In the genomic region with DNA sequence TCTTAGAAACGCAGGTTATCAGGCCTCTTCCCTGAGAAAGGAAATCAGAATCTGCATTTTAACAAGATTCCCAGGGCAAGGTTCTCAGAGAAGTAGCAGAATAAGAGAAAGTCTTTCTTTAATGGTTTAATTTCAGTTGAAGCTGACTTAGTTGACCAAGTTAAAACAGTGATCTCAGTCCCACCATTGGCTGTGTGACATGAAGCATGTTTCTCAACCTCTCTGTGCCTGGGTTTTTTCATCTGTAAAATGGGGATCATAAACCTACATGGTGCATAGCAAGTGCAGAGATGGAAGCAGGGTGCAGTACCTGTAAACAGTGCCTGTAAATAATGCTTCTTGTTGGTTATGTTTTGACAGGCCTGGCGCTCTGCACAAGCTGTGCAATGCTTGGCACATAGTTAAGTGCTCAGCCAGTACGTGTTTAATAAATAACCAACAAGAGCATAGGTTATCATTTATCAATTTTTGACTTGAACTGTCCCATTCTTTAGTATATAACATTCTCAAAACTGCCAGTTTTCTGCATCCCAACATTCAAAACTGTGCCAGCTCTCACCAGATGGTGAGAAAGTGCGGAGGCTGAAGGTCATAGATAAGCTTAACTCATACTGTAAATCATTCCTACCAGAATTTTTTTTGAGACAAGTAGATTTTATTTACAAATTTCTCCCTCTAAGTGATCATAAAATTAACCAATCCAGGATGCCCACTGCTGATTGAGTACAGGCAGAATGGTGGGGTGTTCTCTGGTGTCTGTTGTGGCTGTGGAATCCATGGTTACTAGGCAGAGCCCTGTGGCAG, we compare ENCODE assay signal across 25 cellular contexts.
"Had no signal": no experiment of that assay in that cellular context is flagged by ENCODE, and none has a peak within 500 bp of the region (broad histone marks: within the 10 kb centered on the region; RNA-seq: fewer than 3 reads in every experiment).

No MANE protein-coding gene starts in this region.

- H3K4me3 Mint-ChIP-seq: endodermal cell; memory B cell; mesothelial cell of epicardium; natural killer cell treated with Interleukin-12 subunit alpha and Interleukin-12 subunit beta and Interleukin-15 and Interleukin-18, amount 100 ng/mL, for 72 hours; neural progenitor cell; stimulated activated memory B cell treated with anti-CD40 and anti-IgM and Interleukin-4, amounts not matched to agents 10 μg/mL and 1 μg/mL and 100 μg/mL, for 72 hours; stimulated activated naive CD8-positive, alpha-beta T cell treated with anti-CD3 and anti-CD28 coated beads, Interleukin-15, Interleukin-2, amounts not matched to agents 100 ng/mL and 50 ng/mL, for 24 hours had no signal

- H3K4me3 ChIP-seq: coronary artery, heart left ventricle, left lung, lower lobe of right lung, neural progenitor cell, ovary, tibial nerve, upper lobe of right lung, vagina had no signal

- H3K4me1 Mint-ChIP-seq: endodermal cell, mesothelial cell of epicardium, neural progenitor cell had no signal

- H3K9ac ChIP-seq: neural progenitor cell had no signal

- H3K9me3 ChIP-seq: heart left ventricle, left lung, lower lobe of right lung, ovary, tibial nerve, upper lobe of right lung, vagina had no signal

- H3K4me1 ChIP-seq: lower lobe of right lung, neural progenitor cell, upper lobe of right lung had no signal

- FAIRE-seq: frontal cortex, islet of Langerhans had no signal

- H2AFZ ChIP-seq: neural progenitor cell had no signal

- H3K36me3 ChIP-seq: lower lobe of right lung, neural progenitor cell, ovary, upper lobe of right lung, vagina had no signal

- H3K27ac ChIP-seq: coronary artery, heart left ventricle, left lung, lower lobe of right lung, neural progenitor cell, ovary, tibial nerve, upper lobe of right lung, vagina had no signal

- H3K27ac Mint-ChIP-seq: endodermal cell; memory B cell; mesothelial cell of epicardium; natural killer cell treated with Interleukin-12 subunit alpha and Interleukin-12 subunit beta and Interleukin-15 and Interleukin-18, amount 100 ng/mL, for 72 hours; neural progenitor cell; progenitor cell of endocrine pancreas; stimulated activated memory B cell treated with anti-CD40 and anti-IgM and Interleukin-4, amounts not matched to agents 10 μg/mL and 1 μg/mL and 100 μg/mL, for 72 hours; stimulated activated naive CD8-positive, alpha-beta T cell treated with anti-CD3 and anti-CD28 coated beads, Interleukin-15, Interleukin-2, amounts not matched to agents 100 ng/mL and 50 ng/mL, for 24 hours had no signal

- H3K27me3 ChIP-seq: heart left ventricle, left lung, ovary, tibial nerve, upper lobe of right lung, vagina had no signal

- H3K9me3 Mint-ChIP-seq: endodermal cell; memory B cell; mesothelial cell of epicardium; natural killer cell treated with Interleukin-12 subunit alpha and Interleukin-12 subunit beta and Interleukin-15 and Interleukin-18, amount 100 ng/mL, for 72 hours; stimulated activated memory B cell treated with anti-CD40 and anti-IgM and Interleukin-4, amounts not matched to agents 10 μg/mL and 1 μg/mL and 100 μg/mL, for 72 hours; stimulated activated naive CD8-positive, alpha-beta T cell treated with anti-CD3 and anti-CD28 coated beads, Interleukin-15, Interleukin-2, amounts not matched to agents 100 ng/mL and 50 ng/mL, for 24 hours had no signal

- H3K27me3 Mint-ChIP-seq: memory B cell; natural killer cell treated with Interleukin-12 subunit alpha and Interleukin-12 subunit beta and Interleukin-15 and Interleukin-18, amount 100 ng/mL, for 72 hours; stimulated activated memory B cell treated with anti-CD40 and anti-IgM and Interleukin-4, amounts not matched to agents 10 μg/mL and 1 μg/mL and 100 μg/mL, for 72 hours; stimulated activated naive CD8-positive, alpha-beta T cell treated with anti-CD3 and anti-CD28 coated beads, Interleukin-15, Interleukin-2, amounts not matched to agents 100 ng/mL and 50 ng/mL, for 24 hours had no signal

- ATAC-seq: esophagus mucosa; heart left ventricle; left lung; lower lobe of right lung; natural killer cell treated with Interleukin-12 subunit alpha and Interleukin-12 subunit beta and Interleukin-15 and Interleukin-18, amount 100 ng/mL, for 72 hours; right cardiac atrium; stimulated activated memory B cell treated with anti-CD40 and anti-IgM and Interleukin-4, amounts not matched to agents 10 μg/mL and 1 μg/mL and 100 μg/mL, for 72 hours; upper lobe of right lung had no signal

- DNase-seq: effector CD4-positive, alpha-beta T cell; endodermal cell; heart left ventricle; hypothalamus; kidney glomerular epithelial cell; left lung; lower lobe of right lung; nucleus accumbens; ovary; right cardiac atrium; stimulated activated CD4-positive, alpha-beta T cell treated with anti-CD3 and anti-CD28 coated beads, Interleukin-4, amount 100 ng/mL, for 1 hour; upper lobe of right lung had no signal

- H3K4me2 ChIP-seq: neural progenitor cell had no signal
